In genomic region chr3:66038726-66039589, GRCh38 we compare ENCODE assay signal across 8 cellular contexts. TPM values are rescaled to one million over a fixed set of nuclear protein-coding genes. Genes with fewer than 3 reads are reported as not detected.
A peak's percentile ranks its signal among the peaks of the same experiment; 100 is the strongest.
DNase-seq lines count a peak whose midpoint lies in the region; ATAC-seq and TF ChIP-seq lines count a peak whose summit lies in the region.

Gene MAGI1, minus strand, starts transcription at chr3:66038918. Its CDS starts 610 bp downstream, at chr3:66038308.

- POLR2A ChIA-PET in T-cell (lab: Charles Lee) = no interaction called here

- intact Hi-C loops in left lung (cut with DNase I) = no loop called here

- no peaks in the 10 kb centered on the region for H3K9me3 ChIP-seq in left lung

- H3K36me3 Mint-ChIP-seq in activated naive CD4-positive, alpha-beta T cell treated with anti-CD3 and anti-CD28 coated beads, Interleukin-2, amount 50 U/mL, for 24 hours = no peaks in the 10 kb centered on the region
- H3K36me3 Mint-ChIP-seq in T-cell = no peaks in the 10 kb centered on the region

- peaks cover 15% of the 10 kb centered on the region for H3K4me1 Mint-ChIP-seq in activated naive CD4-positive, alpha-beta T cell treated with anti-CD3 and anti-CD28 coated beads, Interleukin-2, amount 50 U/mL, for 24 hours
- H3K4me1 Mint-ChIP-seq in T-cell = peaks cover 13 to 17% (median 15%) of the 10 kb centered on the region in 3 donors

- H3K27me3 ChIP-seq in left lung = peaks cover 0 to 50% of the 10 kb centered on the region in 2 donors

- TF ChIP-seq CTCF in left lung (IDR thresholded peaks at IDR 0.05) = no peak

- peaks cover 58% of the 10 kb centered on the region for H3K27me3 Mint-ChIP-seq in activated naive CD4-positive, alpha-beta T cell treated with anti-CD3 and anti-CD28 coated beads, Interleukin-2, amount 50 U/mL, for 24 hours
- peaks cover 55 to 67% of the 10 kb centered on the region in 2 donors for H3K27me3 Mint-ChIP-seq in T-cell

- H3K4me3 Mint-ChIP-seq in activated naive CD4-positive, alpha-beta T cell treated with anti-CD3 and anti-CD28 coated beads, Interleukin-2, amount 50 U/mL, for 24 hours = peak within 1 kb of the TSS; percentile 80
- H3K4me3 Mint-ChIP-seq in T-cell = peak within 1 kb of the TSS; percentile 65 to 84 (median 73)

- peak within 1 kb of the TSS; percentile 61 to 78 for H3K4me3 ChIP-seq in left lung

- H3K36me3 ChIP-seq in left lung = no peaks in the 10 kb centered on the region

- peaks cover 0 to 6% of the 10 kb centered on the region in 2 donors for H3K4me1 ChIP-seq in left lung

- no peak within 1 kb of the TSS for H3K27ac Mint-ChIP-seq in activated naive CD4-positive, alpha-beta T cell treated with anti-CD3 and anti-CD28 coated beads, Interleukin-2, amount 50 U/mL, for 24 hours
- no peak within 1 kb of the TSS for H3K27ac Mint-ChIP-seq in T-cell

- no peaks in the 10 kb centered on the region for H3K9me3 Mint-ChIP-seq in activated naive CD4-positive, alpha-beta T cell treated with anti-CD3 and anti-CD28 coated beads, Interleukin-2, amount 50 U/mL, for 24 hours
- no peaks in the 10 kb centered on the region for H3K9me3 Mint-ChIP-seq in T-cell

- CTCF ChIA-PET in T-cell (lab: Charles Lee) = no interaction called here

- peak; percentile 68 for ATAC-seq in HG02840 (IDR thresholded peaks at IDR 0.05; ENCODE audit: low FRiP score, unreplicated experiment)
- peak in 2 of 4 experiments; percentile 21 to 43 for ATAC-seq in T-cell (replicated peaks in 1 of 4)
- ATAC-seq in left lung = peak; percentile 84

- peak within 1 kb of the TSS; percentile 88 to 95 for H3K27ac ChIP-seq in left lung

- no peak for DNase-seq in activated naive CD4-positive, alpha-beta T cell (lab: John Stamatoyannopoulos, UW)
- DNase-seq in NCI-H1417 (lab: John Stamatoyannopoulos, UW) = peak; percentile 86 to 93 (median 88)
- DNase-seq in T-cell = no peak
- DNase-seq in dermis microvascular lymphatic vessel endothelial cell (ENCODE audit: low read depth in 2 of 2) = peak; percentile 88 to 95
- DNase-seq in left lung = peak; percentile 89 to 92
- peak; percentile 15 to 22 for DNase-seq in stimulated activated CD4-positive, alpha-beta T cell treated with anti-CD3 and anti-CD28 coated beads, Interleukin-2, amount 100 ng/mL, for 48 hours

RNA-seq across cellular contexts. Expression of gene MAGI1, which starts in this region (rescaled TPM):
- total RNA-seq in T-cell = under 1 TPM; 0.23 to 0.63 (median 0.29) TPM
- total RNA-seq in dermis microvascular lymphatic vessel endothelial cell = 49.0 and 80.4 TPM in 2 replicates
- 10 to 100 TPM; 27.4 to 31.6 TPM for total RNA-seq in left lung

Comparison
In these comparisons a context has a peak if more than half of its experiments do, and no peak if none do; other contexts are left out.
1. RNA of gene MAGI1 (total RNA-seq): 49.0 to 80.4 TPM in dermis microvascular lymphatic vessel endothelial cell and 27.4 to 31.6 TPM in left lung; 0.23 to 0.63 TPM in T-cell; every median in the first group is over 10 times any median in the second.
2. DNase-seq: peak in NCI-H1417 (3 of 3), dermis microvascular lymphatic vessel endothelial cell (2 of 2), left lung (2 of 2) and stimulated activated CD4-positive, alpha-beta T cell treated with anti-CD3 and anti-CD28 coated beads, Interleukin-2, amount 100 ng/mL, for 48 hours (2 of 2); none in activated naive CD4-positive, alpha-beta T cell (0 of 4) and T-cell (0 of 34).